In the genomic region with DNA sequence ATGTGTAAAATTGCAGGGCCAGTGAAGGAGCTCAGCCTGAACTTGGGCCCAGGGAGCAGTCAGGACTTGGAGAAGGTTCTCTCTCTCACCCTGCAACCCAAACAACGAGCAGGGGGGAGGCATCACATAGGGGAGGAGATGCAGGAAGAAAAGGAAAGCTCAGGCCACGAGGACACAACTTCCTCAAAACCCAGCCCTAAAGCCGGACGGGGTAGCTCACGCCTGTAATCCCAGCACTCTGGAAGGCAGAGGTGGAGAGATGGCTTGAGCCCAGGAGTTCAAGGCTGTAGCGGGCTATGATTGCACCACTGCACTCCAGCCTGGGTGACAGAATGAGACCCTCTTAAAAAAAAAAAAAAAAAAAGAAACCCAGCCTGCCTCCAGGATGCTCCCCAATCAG, we compare ENCODE assay signal across 32 cellular contexts.
DNase-seq lines count a peak whose midpoint lies in the region; ATAC-seq and TF ChIP-seq lines count a peak whose summit lies in the region.
"Had no signal": no experiment of that assay in that cellular context is flagged by ENCODE, and none has a peak within 500 bp of the region (broad histone marks: within the 10 kb centered on the region; RNA-seq: fewer than 3 reads in every experiment).

No MANE protein-coding gene starts in this region.

- H3K27me3 ChIP-seq in SJSA1 (replicated peaks) (no peaks in the 10 kb centered on the region), mesendoderm (ENCODE audit: insufficient read depth, low read length, poor library complexity) (no peaks in the 10 kb centered on the region), transverse colon (no peaks in the 10 kb centered on the region)
- H3K27me3 ChIP-seq: BLaER1 treated with 17β-estradiol and CSF1 and Interleukin-3, amounts not matched to agents 10 nM and 100 nM; body of pancreas; esophagus muscularis mucosa; foreskin keratinocyte; upper lobe of left lung had no signal

- no peak overlapping the region for H3K4me3 Mint-ChIP-seq in glutamatergic neuron (ENCODE audit: unreplicated experiment)
- H3K4me3 Mint-ChIP-seq in activated T-helper 1 cell treated with anti-CD3 and anti-CD28 coated beads, Interleukin-12 subunit alpha, Interleukin-12 subunit beta, Interleukin-2, Interleukin-4 antibody, amounts not matched to agents 30 ng/mL and 10 ng/mL and 1 ng/mL, durations not matched to agents 14 hours and 24 hours and 36 hours, result no peak overlapping the region
- H3K4me3 Mint-ChIP-seq: activated B cell treated with CpG ODN at 0.5 μM for 24 hours; activated naive CD4-positive, alpha-beta T cell treated with anti-CD3 and anti-CD28 coated beads, Interleukin-2, amount 10 ng/mL, durations not matched to agents 7 days and 5 days; central memory CD8-positive, alpha-beta T cell; dendritic cell treated with granulocyte-macrophage colony-stimulating factor and Interleukin-4, amounts not matched to agents 40 ng/mL and 50 ng/mL, for 4 days; memory B cell; naive B cell; stimulated activated memory B cell treated with anti-CD40 and anti-IgM and Interleukin-4, amounts not matched to agents 10 μg/mL and 1 μg/mL and 100 μg/mL, for 72 hours had no signal

- H3K23ac ChIP-seq in mesendoderm (ENCODE audit: low read length), result no peak overlapping the region

- peaks cover 38% of the 10 kb centered on the region for H3K4me1 Mint-ChIP-seq in glutamatergic neuron (ENCODE audit: low read depth, unreplicated experiment)
- no peaks in the 10 kb centered on the region for H3K4me1 Mint-ChIP-seq in activated T-helper 1 cell treated with anti-CD3 and anti-CD28 coated beads, Interleukin-12 subunit alpha, Interleukin-12 subunit beta, Interleukin-2, Interleukin-4 antibody, amounts not matched to agents 30 ng/mL and 10 ng/mL and 1 ng/mL, durations not matched to agents 14 hours and 24 hours and 36 hours (ENCODE audit: low read depth)
- H3K4me1 Mint-ChIP-seq: activated B cell treated with CpG ODN at 0.5 μM for 24 hours; activated naive CD4-positive, alpha-beta T cell treated with anti-CD3 and anti-CD28 coated beads, Interleukin-2, amount 10 ng/mL, durations not matched to agents 7 days and 5 days; central memory CD8-positive, alpha-beta T cell; memory B cell; naive B cell; stimulated activated memory B cell treated with anti-CD40 and anti-IgM and Interleukin-4, amounts not matched to agents 10 μg/mL and 1 μg/mL and 100 μg/mL, for 72 hours had no signal

- H4K5ac ChIP-seq in mesendoderm (ENCODE audit: low read length), result no peak overlapping the region

- peaks cover 2% of the 10 kb centered on the region for H3K27me3 Mint-ChIP-seq in glutamatergic neuron (ENCODE audit: unreplicated experiment)
- peaks cover 2% of the 10 kb centered on the region for H3K27me3 Mint-ChIP-seq in activated T-helper 1 cell treated with anti-CD3 and anti-CD28 coated beads, Interleukin-12 subunit alpha, Interleukin-12 subunit beta, Interleukin-2, Interleukin-4 antibody, amounts not matched to agents 30 ng/mL and 10 ng/mL and 1 ng/mL, durations not matched to agents 14 hours and 24 hours and 36 hours (ENCODE audit: insufficient read depth)
- H3K27me3 Mint-ChIP-seq: activated B cell treated with CpG ODN at 0.5 μM for 24 hours; dendritic cell treated with granulocyte-macrophage colony-stimulating factor and Interleukin-4, amounts not matched to agents 40 ng/mL and 50 ng/mL, for 4 days; naive B cell; stimulated activated memory B cell treated with anti-CD40 and anti-IgM and Interleukin-4, amounts not matched to agents 10 μg/mL and 1 μg/mL and 100 μg/mL, for 72 hours had no signal

- peak overlapping the region; percentile 60 for H3K27ac Mint-ChIP-seq in glutamatergic neuron (ENCODE audit: unreplicated experiment)
- H3K27ac Mint-ChIP-seq in activated T-helper 1 cell treated with anti-CD3 and anti-CD28 coated beads, Interleukin-12 subunit alpha, Interleukin-12 subunit beta, Interleukin-2, Interleukin-4 antibody, amounts not matched to agents 30 ng/mL and 10 ng/mL and 1 ng/mL, durations not matched to agents 14 hours and 24 hours and 36 hours, result no peak overlapping the region
- H3K27ac Mint-ChIP-seq: activated B cell treated with CpG ODN at 0.5 μM for 24 hours; activated naive CD4-positive, alpha-beta T cell treated with anti-CD3 and anti-CD28 coated beads, Interleukin-2, amount 10 ng/mL, durations not matched to agents 7 days and 5 days; dendritic cell treated with granulocyte-macrophage colony-stimulating factor and Interleukin-4, amounts not matched to agents 40 ng/mL and 50 ng/mL, for 4 days; memory B cell; naive B cell; stimulated activated memory B cell treated with anti-CD40 and anti-IgM and Interleukin-4, amounts not matched to agents 10 μg/mL and 1 μg/mL and 100 μg/mL, for 72 hours had no signal

- H3K4me1 ChIP-seq in SJSA1 (replicated peaks) (peaks cover 48% of the 10 kb centered on the region), mesendoderm (ENCODE audit: control insufficient read depth, low read depth, low read length) (peaks cover 27% of the 10 kb centered on the region), transverse colon (peaks cover 0 to 27% (median 15%) of the 10 kb centered on the region in 4 donors)
- H3K4me1 ChIP-seq: foreskin keratinocyte, psoas muscle had no signal

- no peak overlapping the region for H3K4me2 ChIP-seq in mesendoderm (ENCODE audit: low read length)
- H3K4me2 ChIP-seq: BLaER1 treated with 17β-estradiol and CSF1 and Interleukin-3, amounts not matched to agents 10 nM and 100 nM had no signal

- peak overlapping the region; percentile 86 for H3K18ac ChIP-seq in mesendoderm (ENCODE audit: low read length)

- H2BK5ac ChIP-seq in mesendoderm (ENCODE audit: low read length), result no peak overlapping the region

- in situ Hi-C loops in transverse colon (cut with MboI; ENCODE audit: low pct_ligation_motif_present in 1 of 4, low pct_unique_long_range_greater_than_20kb in 1 of 4, low sequenced_read_pairs in 3 of 4), result no loop called here

- no peak overlapping the region for H3K9ac ChIP-seq in mesendoderm (ENCODE audit: low read length)
- H3K9ac ChIP-seq: BLaER1 treated with 17β-estradiol and CSF1 and Interleukin-3, amounts not matched to agents 10 nM and 100 nM had no signal

- no peaks in the 10 kb centered on the region for H3K36me3 ChIP-seq in SJSA1
- no peaks in the 10 kb centered on the region for H3K36me3 ChIP-seq in mesendoderm (ENCODE audit: control insufficient read depth, insufficient read depth, low read length)
- no peaks in the 10 kb centered on the region for H3K36me3 ChIP-seq in transverse colon
- H3K36me3 ChIP-seq: BLaER1 treated with 17β-estradiol and CSF1 and Interleukin-3, amounts not matched to agents 10 nM and 100 nM; esophagus muscularis mucosa; HAP-1; upper lobe of left lung had no signal

- WGBS in mesendoderm (ENCODE audit: extremely low coverage, insufficient coverage, low lambda C conversion rate), result no CpG with 5 or more reads among the region's 6 CpGs
- WGBS in transverse colon (ENCODE audit: low coverage in 1 of 2), 2 donors, result 62% methylated on average over 6 of the region's 6 CpGs; no CpG with 5 or more reads in 1 of the 2 donors

- H3K36me3 Mint-ChIP-seq in glutamatergic neuron (ENCODE audit: unreplicated experiment), result no peaks in the 10 kb centered on the region
- no peaks in the 10 kb centered on the region for H3K36me3 Mint-ChIP-seq in activated T-helper 1 cell treated with anti-CD3 and anti-CD28 coated beads, Interleukin-12 subunit alpha, Interleukin-12 subunit beta, Interleukin-2, Interleukin-4 antibody, amounts not matched to agents 30 ng/mL and 10 ng/mL and 1 ng/mL, durations not matched to agents 14 hours and 24 hours and 36 hours (ENCODE audit: low read depth)
- H3K36me3 Mint-ChIP-seq: activated naive CD4-positive, alpha-beta T cell treated with anti-CD3 and anti-CD28 coated beads, Interleukin-2, amount 10 ng/mL, durations not matched to agents 7 days and 5 days; memory B cell; naive B cell; stimulated activated memory B cell treated with anti-CD40 and anti-IgM and Interleukin-4, amounts not matched to agents 10 μg/mL and 1 μg/mL and 100 μg/mL, for 72 hours had no signal

- H3K79me1 ChIP-seq in mesendoderm (ENCODE audit: low read length), result no peaks in the 10 kb centered on the region

- H2BK120ac ChIP-seq in mesendoderm (ENCODE audit: low read depth, low read length), result no peak overlapping the region

- no peaks in the 10 kb centered on the region for H3K79me2 ChIP-seq in mesendoderm (ENCODE audit: control insufficient read depth, insufficient read depth, low read length)

- no peak for TF ChIP-seq EP300 in transverse colon (IDR thresholded peaks at IDR 0.05; ENCODE audit: low read depth)

- peak overlapping the region; percentile 62 for H3K56ac ChIP-seq in mesendoderm (ENCODE audit: low read length)

- H3K4me3 ChIP-seq in SJSA1 (no peak overlapping the region), mesendoderm (ENCODE audit: low read length) (no peak overlapping the region), transverse colon (no peak overlapping the region)
- H3K4me3 ChIP-seq: BLaER1 treated with 17β-estradiol and CSF1 and Interleukin-3, amounts not matched to agents 10 nM and 100 nM; body of pancreas; esophagus muscularis mucosa; GM12878; HAP-1; psoas muscle; upper lobe of left lung had no signal

- no peak overlapping the region for H4K8ac ChIP-seq in mesendoderm (ENCODE audit: low read depth, low read length)

- peak overlapping the region; percentile 6 for H3K4ac ChIP-seq in mesendoderm (ENCODE audit: low read depth, low read length)

- no peak overlapping the region for H2AK5ac ChIP-seq in mesendoderm (ENCODE audit: low read length)

- peak; percentile 48 for ATAC-seq in sciatic nerve
- ATAC-seq: body of pancreas; foreskin keratinocyte; GM12878; psoas muscle; stimulated activated memory B cell treated with anti-CD40 and anti-IgM and Interleukin-4, amounts not matched to agents 10 μg/mL and 1 μg/mL and 100 μg/mL, for 72 hours had no signal

- DNase-seq in SJSA1 (ENCODE audit: low read depth in 1 of 2, low spot score in 2 of 2) (no peak), glutamatergic neuron (no peak), mesendoderm (peak; percentile 69), sciatic nerve (ENCODE audit: low spot score) (no peak), NCI-H128 (lab: John Stamatoyannopoulos, UW; ENCODE audit: unreplicated experiment) (no peak), NOMO-1 treated with DMSO at 0.1 percent for 48 hours (lab: John Stamatoyannopoulos, UW; ENCODE audit: unreplicated experiment) (no peak), transverse colon (no peak)
- DNase-seq in activated T-helper 1 cell treated with anti-CD3 and anti-CD28 coated beads, Interleukin-12 subunit alpha, Interleukin-12 subunit beta, Interleukin-2, Interleukin-4 antibody, amounts not matched to agents 30 ng/mL and 10 ng/mL and 1 ng/mL, durations not matched to agents 14 hours and 24 hours and 36 hours (ENCODE audit: low spot score), result no peak
- DNase-seq: activated B cell treated with CpG ODN at 0.5 μM for 24 hours; activated CD4-positive, alpha-beta T cell treated with anti-CD3 and anti-CD28 coated beads, Interleukin-2, amount 50 U/mL, for 1 hour; activated naive CD4-positive, alpha-beta T cell treated with anti-CD3 and anti-CD28 coated beads, Interleukin-2, amount 10 ng/mL, durations not matched to agents 7 days and 5 days; activated T-cell treated with anti-CD3 and anti-CD28 coated beads, Interleukin-2, amount 50 U/mL, for 48 hours; body of pancreas; foreskin keratinocyte; MV-4-11; naive B cell; NCI-H146; NCI-H2107; NCI-H82; occipital lobe; psoas muscle; SIG-M5; SW 1271; upper lobe of left lung had no signal

- H3K9me3 ChIP-seq in SJSA1 (replicated peaks), result no peaks in the 10 kb centered on the region
- H3K9me3 ChIP-seq in transverse colon, result no peaks in the 10 kb centered on the region
- H3K9me3 ChIP-seq: BLaER1 treated with 17β-estradiol and CSF1 and Interleukin-3, amounts not matched to agents 10 nM and 100 nM; body of pancreas; esophagus muscularis mucosa; HAP-1; psoas muscle; upper lobe of left lung had no signal

- peaks cover 8% of the 10 kb centered on the region for H3K9me3 Mint-ChIP-seq in glutamatergic neuron (ENCODE audit: unreplicated experiment)
- H3K9me3 Mint-ChIP-seq in activated T-helper 1 cell treated with anti-CD3 and anti-CD28 coated beads, Interleukin-12 subunit alpha, Interleukin-12 subunit beta, Interleukin-2, Interleukin-4 antibody, amounts not matched to agents 30 ng/mL and 10 ng/mL and 1 ng/mL, durations not matched to agents 14 hours and 24 hours and 36 hours, result no peaks in the 10 kb centered on the region
- H3K9me3 Mint-ChIP-seq: activated naive CD4-positive, alpha-beta T cell treated with anti-CD3 and anti-CD28 coated beads, Interleukin-2, amount 10 ng/mL, durations not matched to agents 7 days and 5 days; central memory CD8-positive, alpha-beta T cell; dendritic cell treated with granulocyte-macrophage colony-stimulating factor and Interleukin-4, amounts not matched to agents 40 ng/mL and 50 ng/mL, for 4 days; naive B cell; stimulated activated memory B cell treated with anti-CD40 and anti-IgM and Interleukin-4, amounts not matched to agents 10 μg/mL and 1 μg/mL and 100 μg/mL, for 72 hours had no signal

- no peak for TF ChIP-seq POLR2A in transverse colon (IDR thresholded peaks at IDR 0.05)

- H3K27ac ChIP-seq in SJSA1 (peak overlapping the region; percentile 87), mesendoderm (ENCODE audit: low read depth, low read length) (peak overlapping the region; percentile 77), transverse colon (peak overlapping the region in 2 of 4 donors; percentile 13 to 41)
- H3K27ac ChIP-seq: BLaER1 treated with 17β-estradiol and CSF1 and Interleukin-3, amounts not matched to agents 10 nM and 100 nM; foreskin keratinocyte; psoas muscle had no signal

- intact Hi-C loops in sciatic nerve (cut with DNase I) (no loop called here), transverse colon (cut with DNase I; ENCODE audit: low total_unique reads) (no loop called here)
- intact Hi-C loops in activated T-helper 1 cell treated with anti-CD3 and anti-CD28 coated beads, Interleukin-12 subunit alpha, Interleukin-12 subunit beta, Interleukin-2, Interleukin-4 antibody, amounts not matched to agents 30 ng/mL and 10 ng/mL and 1 ng/mL, durations not matched to agents 14 hours and 24 hours and 36 hours (cut with micrococcal nuclease), result no loop called here

- TF ChIP-seq CTCF in glutamatergic neuron (IDR thresholded peaks at IDR 0.05; ENCODE audit: partially characterized antibody, unreplicated experiment) (no peak), transverse colon (IDR thresholded peaks at IDR 0.05) (no peak)

- H2BK15ac ChIP-seq in mesendoderm (replicated peaks; ENCODE audit: low read depth), result no peak overlapping the region
